Comparison of ENCODE assay signal across 11 cellular contexts in the genomic region with DNA sequence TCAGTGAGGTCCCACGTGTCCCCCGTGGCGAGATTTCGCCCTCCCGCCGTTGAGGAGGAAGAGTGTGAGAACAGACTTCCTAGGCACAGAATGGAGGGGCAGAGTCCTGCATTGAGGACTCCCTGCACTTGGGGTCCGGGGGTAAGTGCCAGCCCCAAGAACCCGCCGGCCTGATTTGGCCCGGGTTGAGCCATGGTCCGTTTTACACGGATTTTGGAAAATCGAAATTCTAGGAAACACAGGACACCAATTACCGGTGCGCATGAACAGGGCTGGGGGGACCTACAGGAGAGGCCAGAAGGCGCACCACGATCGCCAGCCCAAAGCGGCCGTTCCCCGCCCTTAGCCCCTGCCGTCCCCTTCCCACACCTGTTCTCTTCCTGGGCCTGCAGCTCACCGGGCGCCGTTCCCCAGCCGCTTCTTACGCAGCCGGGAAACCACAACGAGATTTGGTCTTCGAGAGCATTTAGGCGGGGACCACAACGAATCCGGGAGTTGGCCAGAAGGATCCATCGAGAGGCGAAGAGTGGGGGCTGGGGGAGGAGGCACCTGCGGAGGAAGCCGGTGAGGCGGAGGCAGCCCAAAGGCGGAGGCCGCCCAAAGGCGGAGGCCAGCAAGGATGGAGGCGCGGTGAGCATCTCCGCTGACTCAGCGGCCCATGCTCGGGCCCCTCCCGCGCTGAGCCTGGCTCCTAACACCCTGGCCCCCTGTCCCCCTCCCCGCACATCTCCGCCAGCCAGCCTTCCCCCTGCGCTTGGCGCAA. TPM values are rescaled to one million over a fixed set of nuclear protein-coding genes. Genes with fewer than 3 reads are reported as not detected.
DNase-seq lines count a peak whose midpoint lies in the region; ATAC-seq and TF ChIP-seq lines count a peak whose summit lies in the region.
"Had no signal": no experiment of that assay in that cellular context is flagged by ENCODE, and none has a peak within 500 bp of the region (broad histone marks: within the 10 kb centered on the region; RNA-seq: fewer than 3 reads in every experiment).

No MANE protein-coding gene starts in this region.

- H3K4me3 ChIP-seq in iPS-11a (ENCODE audit: low read depth, low read length) (peak overlapping the region; percentile 20), thoracic aorta (peak overlapping the region; percentile 50)
- H3K4me3 ChIP-seq: K562 had no signal

- no peak overlapping the region for H3K27ac ChIP-seq in thoracic aorta

- TF ChIP-seq CTCF in thoracic aorta (IDR thresholded peaks at IDR 0.05), result no peak

- H3K27me3 ChIP-seq in thoracic aorta (replicated peaks; ENCODE audit: insufficient read depth), result peaks cover 59% of the 10 kb centered on the region

- H3K36me3 ChIP-seq in thoracic aorta, result no peaks in the 10 kb centered on the region

- peaks cover 8 to 29% of the 10 kb centered on the region in 2 donors for H3K4me1 ChIP-seq in thoracic aorta (ENCODE audit: control insufficient read depth in 1 of 2, low read depth in 2 of 2)

- intact Hi-C loops in Right ventricle myocardium inferior (cut with DNase I) (no loop called here), cardiac septum (cut with DNase I) (no loop called here)

- H3K9me3 ChIP-seq in thoracic aorta, result no peaks in the 10 kb centered on the region

- ATAC-seq in Right ventricle myocardium inferior (no peak), SK-N-SH treated with all-trans-retinoic acid at 6 μM for 48 hours (peak; percentile 18), thoracic aorta (ENCODE audit: insufficient number of reproducible peaks, low FRiP score, low read depth) (no peak), HG02885 (IDR thresholded peaks at IDR 0.05; ENCODE audit: poor library complexity, unreplicated experiment) (no peak)
- ATAC-seq: K562 had no signal

- DNase-seq in Right ventricle myocardium inferior (ENCODE audit: missing footprints) (peak; percentile 65), cardiac septum (ENCODE audit: low spot score) (no peak), thoracic aorta (ENCODE audit: low spot score) (no peak), Ammon's horn (ENCODE audit: low spot score) (no peak), NCI-H2029 treated with DMSO at 0.1 percent for 48 hours (lab: John Stamatoyannopoulos, UW) (no peak)
- DNase-seq: central memory CD4-positive, alpha-beta T cell had no signal

TF ChIP-seq in SK-N-SH treated with all-trans-retinoic acid at 6 μM for 48 hours, 23 proteins besides CTCF, POLR2A, EP300 and RAD21:
- no peak for TF ChIP-seq ISL1 (CRISPR knock-in tag; IDR thresholded peaks at IDR 0.05)
- TF ChIP-seq, protein P1, sequence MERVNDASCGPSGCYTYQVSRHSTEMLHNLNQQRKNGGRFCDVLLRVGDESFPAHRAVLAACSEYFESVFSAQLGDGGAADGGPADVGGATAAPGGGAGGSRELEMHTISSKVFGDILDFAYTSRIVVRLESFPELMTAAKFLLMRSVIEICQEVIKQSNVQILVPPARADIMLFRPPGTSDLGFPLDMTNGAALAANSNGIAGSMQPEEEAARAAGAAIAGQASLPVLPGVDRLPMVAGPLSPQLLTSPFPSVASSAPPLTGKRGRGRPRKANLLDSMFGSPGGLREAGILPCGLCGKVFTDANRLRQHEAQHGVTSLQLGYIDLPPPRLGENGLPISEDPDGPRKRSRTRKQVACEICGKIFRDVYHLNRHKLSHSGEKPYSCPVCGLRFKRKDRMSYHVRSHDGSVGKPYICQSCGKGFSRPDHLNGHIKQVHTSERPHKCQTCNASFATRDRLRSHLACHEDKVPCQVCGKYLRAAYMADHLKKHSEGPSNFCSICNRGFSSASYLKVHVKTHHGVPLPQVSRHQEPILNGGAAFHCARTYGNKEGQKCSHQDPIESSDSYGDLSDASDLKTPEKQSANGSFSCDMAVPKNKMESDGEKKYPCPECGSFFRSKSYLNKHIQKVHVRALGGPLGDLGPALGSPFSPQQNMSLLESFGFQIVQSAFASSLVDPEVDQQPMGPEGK (CRISPR knock-in tag; IDR thresholded peaks at IDR 0.05; ENCODE audit: borderline replicate concordance), result peak; percentile 91; the same call in 1 of the 2 replicates
- TF ChIP-seq TOX (CRISPR knock-in tag; IDR thresholded peaks at IDR 0.05; ENCODE audit: borderline replicate concordance), result no peak
- no peak for TF ChIP-seq OSR1 (CRISPR knock-in tag; IDR thresholded peaks at IDR 0.05)
- TF ChIP-seq, protein P2, sequence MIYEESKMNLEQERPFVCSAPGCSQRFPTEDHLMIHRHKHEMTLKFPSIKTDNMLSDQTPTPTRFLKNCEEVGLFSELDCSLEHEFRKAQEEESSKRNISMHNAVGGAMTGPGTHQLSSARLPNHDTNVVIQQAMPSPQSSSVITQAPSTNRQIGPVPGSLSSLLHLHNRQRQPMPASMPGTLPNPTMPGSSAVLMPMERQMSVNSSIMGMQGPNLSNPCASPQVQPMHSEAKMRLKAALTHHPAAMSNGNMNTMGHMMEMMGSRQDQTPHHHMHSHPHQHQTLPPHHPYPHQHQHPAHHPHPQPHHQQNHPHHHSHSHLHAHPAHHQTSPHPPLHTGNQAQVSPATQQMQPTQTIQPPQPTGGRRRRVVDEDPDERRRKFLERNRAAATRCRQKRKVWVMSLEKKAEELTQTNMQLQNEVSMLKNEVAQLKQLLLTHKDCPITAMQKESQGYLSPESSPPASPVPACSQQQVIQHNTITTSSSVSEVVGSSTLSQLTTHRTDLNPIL (CRISPR knock-in tag; IDR thresholded peaks at IDR 0.05; ENCODE audit: low read depth), result no peak
- no peak for TF ChIP-seq TCF4 (CRISPR knock-in tag; IDR thresholded peaks at IDR 0.05; ENCODE audit: borderline replicate concordance)
- TF ChIP-seq ZNF8 (CRISPR knock-in tag; IDR thresholded peaks at IDR 0.05), result no peak
- TF ChIP-seq PPARA (CRISPR knock-in tag; IDR thresholded peaks at IDR 0.05; ENCODE audit: borderline replicate concordance), result no peak
- no peak for TF ChIP-seq ZNF70 (CRISPR knock-in tag; IDR thresholded peaks at IDR 0.05)
- no peak for TF ChIP-seq BACH2 (CRISPR knock-in tag; IDR thresholded peaks at IDR 0.05; ENCODE audit: borderline replicate concordance)
- TF ChIP-seq ESRRG (CRISPR knock-in tag; IDR thresholded peaks at IDR 0.05), result no peak
- TF ChIP-seq ARNTL (CRISPR knock-in tag; IDR thresholded peaks at IDR 0.05; ENCODE audit: borderline replicate concordance, low read depth), result no peak
- no peak for TF ChIP-seq ZFP3 (CRISPR knock-in tag; IDR thresholded peaks at IDR 0.05)
- TF ChIP-seq GLIS3 (CRISPR knock-in tag; IDR thresholded peaks at IDR 0.05), result peak; percentile 59; the same call in 1 of the 2 replicates
- TF ChIP-seq, protein P3, sequence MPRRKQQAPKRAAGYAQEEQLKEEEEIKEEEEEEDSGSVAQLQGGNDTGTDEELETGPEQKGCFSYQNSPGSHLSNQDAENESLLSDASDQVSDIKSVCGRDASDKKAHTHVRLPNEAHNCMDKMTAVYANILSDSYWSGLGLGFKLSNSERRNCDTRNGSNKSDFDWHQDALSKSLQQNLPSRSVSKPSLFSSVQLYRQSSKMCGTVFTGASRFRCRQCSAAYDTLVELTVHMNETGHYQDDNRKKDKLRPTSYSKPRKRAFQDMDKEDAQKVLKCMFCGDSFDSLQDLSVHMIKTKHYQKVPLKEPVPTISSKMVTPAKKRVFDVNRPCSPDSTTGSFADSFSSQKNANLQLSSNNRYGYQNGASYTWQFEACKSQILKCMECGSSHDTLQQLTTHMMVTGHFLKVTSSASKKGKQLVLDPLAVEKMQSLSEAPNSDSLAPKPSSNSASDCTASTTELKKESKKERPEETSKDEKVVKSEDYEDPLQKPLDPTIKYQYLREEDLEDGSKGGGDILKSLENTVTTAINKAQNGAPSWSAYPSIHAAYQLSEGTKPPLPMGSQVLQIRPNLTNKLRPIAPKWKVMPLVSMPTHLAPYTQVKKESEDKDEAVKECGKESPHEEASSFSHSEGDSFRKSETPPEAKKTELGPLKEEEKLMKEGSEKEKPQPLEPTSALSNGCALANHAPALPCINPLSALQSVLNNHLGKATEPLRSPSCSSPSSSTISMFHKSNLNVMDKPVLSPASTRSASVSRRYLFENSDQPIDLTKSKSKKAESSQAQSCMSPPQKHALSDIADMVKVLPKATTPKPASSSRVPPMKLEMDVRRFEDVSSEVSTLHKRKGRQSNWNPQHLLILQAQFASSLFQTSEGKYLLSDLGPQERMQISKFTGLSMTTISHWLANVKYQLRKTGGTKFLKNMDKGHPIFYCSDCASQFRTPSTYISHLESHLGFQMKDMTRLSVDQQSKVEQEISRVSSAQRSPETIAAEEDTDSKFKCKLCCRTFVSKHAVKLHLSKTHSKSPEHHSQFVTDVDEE (CRISPR knock-in tag; IDR thresholded peaks at IDR 0.05), result no peak

RNA-seq across cellular contexts. Expression of a gene that starts 0.5 kb away (rescaled TPM):
- not detected for total RNA-seq in Right ventricle myocardium inferior
- total RNA-seq in cardiac septum, result not detected
- not detected for total RNA-seq in thoracic aorta
- total RNA-seq: K562, kidney epithelial cell had no signal

RNA-seq across cellular contexts. Expression of a gene that starts 6.3 kb away (rescaled TPM):
- 26.7 TPM for total RNA-seq in Right ventricle myocardium inferior
- total RNA-seq in cardiac septum, result 11.4 TPM
- 1 to 10 TPM; 7.8 to 8.0 TPM for total RNA-seq in thoracic aorta

RNA-seq across cellular contexts. Expression of a gene that starts 12.2 kb away (rescaled TPM):
- total RNA-seq in Right ventricle myocardium inferior (not detected), cardiac septum (not detected), thoracic aorta (1 to 10 TPM in 1 of 2 donors, not detected in 1; 1.9 TPM)
- total RNA-seq: kidney epithelial cell had no signal

RNA-seq across cellular contexts. Expression of a gene that starts 14.4 kb away (rescaled TPM):
- total RNA-seq in Right ventricle myocardium inferior, result 0.43 TPM
- total RNA-seq in cardiac septum, result 0.51 TPM
- under 1 TPM; 0.54 to 0.71 TPM for total RNA-seq in thoracic aorta

RNA-seq across cellular contexts. Expression of a gene that starts 15.7 kb away (rescaled TPM):
- total RNA-seq in Right ventricle myocardium inferior, result 53.7 TPM
- 50.0 TPM for total RNA-seq in cardiac septum
- 100 to 1,000 TPM in 1 of 2 donors, 10 to 100 TPM in 1; 85.5 to 113 TPM for total RNA-seq in thoracic aorta
